ENCODE assay signal across 10 cellular contexts in the genomic region with DNA sequence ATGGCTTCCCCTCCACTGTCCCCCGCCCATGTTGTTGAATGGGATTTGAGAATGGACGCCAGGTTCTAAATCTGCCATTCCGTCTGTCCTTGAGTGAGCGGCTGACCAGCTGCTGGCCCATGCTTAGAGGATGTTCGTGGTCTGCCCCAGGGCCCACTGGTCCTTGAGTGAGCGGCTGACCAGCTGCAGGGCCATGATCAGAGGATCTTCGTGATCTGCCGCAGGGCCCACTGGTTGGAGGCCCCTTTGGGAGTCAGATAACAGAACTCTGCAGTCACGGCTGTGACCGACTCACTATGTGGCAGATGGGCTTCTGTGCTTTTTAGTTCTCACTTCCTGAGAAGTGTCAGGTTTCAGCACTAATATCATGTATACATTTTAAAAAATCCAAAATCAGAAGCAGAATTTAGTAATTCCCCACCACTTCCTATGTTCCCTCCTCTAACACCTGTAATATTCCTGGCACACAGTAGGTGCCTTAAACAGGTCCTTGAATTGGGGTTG. TPM values are rescaled to one million over a fixed set of nuclear protein-coding genes. Genes with fewer than 3 reads are reported as not detected.
DNase-seq lines count a peak whose midpoint lies in the region; ATAC-seq and TF ChIP-seq lines count a peak whose summit lies in the region.
"Had no signal": no experiment of that assay in that cellular context is flagged by ENCODE, and none has a peak within 500 bp of the region (broad histone marks: within the 10 kb centered on the region; RNA-seq: fewer than 3 reads in every experiment).

No MANE protein-coding gene starts in this region.

- peak overlapping the region; percentile 28 to 95 (median 88) for H3K27ac Mint-ChIP-seq in naive B cell
- H3K27ac Mint-ChIP-seq: T-helper 1 cell treated with Interleukin-12 subunit alpha and Interleukin-12 subunit beta and Interleukin-4 antibody, amounts not matched to agents 30 μg/mL and 1 μg/mL, for 36 hours had no signal

- no peak for TF ChIP-seq CTCF in dorsolateral prefrontal cortex (IDR thresholded peaks at IDR 0.05 in 54 of 56, conservative IDR thresholded peaks at IDR 0.05 in 2 of 56; ENCODE audit: low read depth in 1 of 56, partially characterized antibody in 56 of 56)

- DNase-seq in DMS 273 treated with DMSO at 0.1 percent for 48 hours (lab: John Stamatoyannopoulos, UW) (peak; percentile 6), NCI-H82 treated with DMSO at 0.1 percent for 48 hours (lab: John Stamatoyannopoulos, UW; ENCODE audit: unreplicated experiment) (peak; percentile 22), dorsolateral prefrontal cortex (no peak), naive B cell (no peak), medulla oblongata (ENCODE audit: extremely low spot score) (no peak), HT-29 (ENCODE audit: low spot score) (no peak), SKM-1 (lab: John Stamatoyannopoulos, UW; ENCODE audit: unreplicated experiment) (no peak)
- no peak for DNase-seq in stimulated activated naive CD4-positive, alpha-beta T cell treated with Interleukin-2 at 50 U/mL for 16 hours (lab: John Stamatoyannopoulos, UW)
- DNase-seq: NCI-H510A treated with DMSO at 0.1 percent for 48 hours had no signal

- peak; percentile 66 to 71 for ATAC-seq in naive B cell (ENCODE audit: low read depth in 2 of 2)

- H3K4me1 Mint-ChIP-seq in naive B cell, result peaks cover 74 to 86% (median 86%) of the 10 kb centered on the region in 3 donors

- intact Hi-C loops in dorsolateral prefrontal cortex (cut with DNase I), result no loop called here

- H3K27me3 Mint-ChIP-seq in naive B cell, result no peaks in the 10 kb centered on the region

- H3K9me3 Mint-ChIP-seq in naive B cell, result no peaks in the 10 kb centered on the region
- H3K9me3 Mint-ChIP-seq: T-helper 1 cell treated with Interleukin-12 subunit alpha and Interleukin-12 subunit beta and Interleukin-4 antibody, amounts not matched to agents 30 μg/mL and 1 μg/mL, for 36 hours had no signal

- H3K36me3 Mint-ChIP-seq in naive B cell, result peaks cover 0 to 14% of the 10 kb centered on the region in 2 donors

- no peak overlapping the region for H3K4me3 ChIP-seq in dorsolateral prefrontal cortex

- H3K4me3 Mint-ChIP-seq in naive B cell, result peak overlapping the region in 7 of 8 donors; percentile 56 to 84 (median 75)
- H3K4me3 Mint-ChIP-seq: T-helper 1 cell treated with Interleukin-12 subunit alpha and Interleukin-12 subunit beta and Interleukin-4 antibody, amounts not matched to agents 30 μg/mL and 1 μg/mL, for 36 hours had no signal

- H3K27me3 ChIP-seq in dorsolateral prefrontal cortex, result no peaks in the 10 kb centered on the region

- H3K27ac ChIP-seq in dorsolateral prefrontal cortex, result peak overlapping the region in 39 of 59 donors; percentile 1 to 70 (median 49)

RNA-seq across cellular contexts. Expression of gene MICAL3, which starts 54.1 kb away (rescaled TPM):
- 100 to 1,000 TPM; 126 to 274 (median 183) TPM for total RNA-seq in dorsolateral prefrontal cortex
- polyA plus RNA-seq in naive B cell (ENCODE audit: low read depth in 6 of 6), result 10 to 100 TPM; 10.9 to 28.0 (median 15.6) TPM
- 7.7 and 11.2 TPM in 2 replicates for total RNA-seq in HT-29 (2014; rRNA removed; shearing (Covaris generic))

Comparison
In these comparisons a context has a peak if more than half of its experiments do, and no peak if none do; other contexts are left out.
1. DNase-seq: peak in DMS 273 treated with DMSO at 0.1 percent for 48 hours (single experiment) and NCI-H82 treated with DMSO at 0.1 percent for 48 hours (single experiment); none in dorsolateral prefrontal cortex (0 of 10), naive B cell (single experiment), medulla oblongata (single experiment), HT-29 (single experiment), stimulated activated naive CD4-positive, alpha-beta T cell treated with Interleukin-2 at 50 U/mL for 16 hours (single experiment) and SKM-1 (single experiment).
2. RNA of gene MICAL3, which starts 54.1 kb away (total RNA-seq): 126 to 274 TPM in dorsolateral prefrontal cortex; 7.7 to 11.2 TPM in HT-29; every median in the first group is over 10 times any median in the second.